ENCODE assay signal across 9 cellular contexts in genomic region chr20:56393653-56394052, GRCh38. TPM values are rescaled to one million over a fixed set of nuclear protein-coding genes. Genes with fewer than 3 reads are reported as not detected.
DNase-seq lines count a peak whose midpoint lies in the region; ATAC-seq and TF ChIP-seq lines count a peak whose summit lies in the region.
"Had no signal": no experiment of that assay in that cellular context is flagged by ENCODE, and none has a peak within 500 bp of the region (broad histone marks: within the 10 kb centered on the region; RNA-seq: fewer than 3 reads in every experiment).

No MANE protein-coding gene starts in this region.

- H3K9me3 ChIP-seq in SK-N-MC (ENCODE audit: low read depth, low read length) = no peaks in the 10 kb centered on the region
- no peaks in the 10 kb centered on the region for H3K9me3 ChIP-seq in iPS DF 6.9 (ENCODE audit: control insufficient read depth, insufficient read depth, low read length)

- peak overlapping the region; percentile 97 for H3K9ac ChIP-seq in SK-N-MC (ENCODE audit: insufficient read length)

- peaks cover 40% of the 10 kb centered on the region for H3K36me3 ChIP-seq in GM23338 (ENCODE audit: insufficient read depth)
- peaks cover 61% of the 10 kb centered on the region for H3K36me3 ChIP-seq in SK-N-MC (ENCODE audit: insufficient read depth, low read length)
- H3K36me3 ChIP-seq in iPS DF 6.9 (ENCODE audit: control insufficient read depth, insufficient read depth, low read length) = peaks cover 11% of the 10 kb centered on the region; the same call in 1 of the 2 replicates

- H3F3A ChIP-seq in GM23338 (replicated peaks; ENCODE audit: low read depth) = 0 out of 2 replicates have a peak, but pooled peaks cover 3% of the 10 kb centered on the region

- H3K36me3 Mint-ChIP-seq in GM23338 (ENCODE audit: low read depth) = peaks cover 60% of the 10 kb centered on the region

- WGBS in iPS DF 6.9 (ENCODE audit: insufficient coverage, insufficient read length) = no CpG with 5 or more reads among the region's 8 CpGs

- peaks cover 61% of the 10 kb centered on the region for H3K79me2 ChIP-seq in GM23338 (replicated peaks; ENCODE audit: insufficient read depth)

- H3K4me1 Mint-ChIP-seq in GM23338 = peaks cover 9% of the 10 kb centered on the region

- H3K4me3 ChIP-seq in GM23338 = peak overlapping the region; percentile 92
- peak overlapping the region; percentile 95 for H3K4me3 ChIP-seq in SK-N-MC
- H3K4me3 ChIP-seq in iPS DF 6.9 (ENCODE audit: low read length) = peak overlapping the region; percentile 86; the same call in 1 of the 2 replicates
- peak overlapping the region in 4 of 7 experiments; percentile 51 to 92 (median 78) for H3K4me3 ChIP-seq in skin epidermis

- H3K27me3 ChIP-seq in GM23338 (ENCODE audit: insufficient read depth) (no peaks in the 10 kb centered on the region), iPS DF 6.9 (ENCODE audit: control insufficient read depth, insufficient read depth, low read length) (no peaks in the 10 kb centered on the region)

- no peak overlapping the region for H3K4me3 Mint-ChIP-seq in GM23338
- H3K4me3 Mint-ChIP-seq: nephron progenitor cell had no signal

- no peaks in the 10 kb centered on the region; the same call in 2 of the 3 replicates for H3K9me3 Mint-ChIP-seq in GM23338
- H3K9me3 Mint-ChIP-seq: nephron progenitor cell had no signal

- no peak for TF ChIP-seq CTCF in GM23338 (conservative IDR thresholded peaks at IDR 0.05; ENCODE audit: low read depth in 2 of 2)

- H3K27ac Mint-ChIP-seq in GM23338 = peak overlapping the region; percentile 79

- peak overlapping the region; percentile 90 for H3K4me2 ChIP-seq in GM23338

- no peak overlapping the region for H3K27ac ChIP-seq in GM23338 (ENCODE audit: low read depth)
- no peak overlapping the region for H3K27ac ChIP-seq in SK-N-MC
- no peak overlapping the region for H3K27ac ChIP-seq in iPS DF 6.9 (ENCODE audit: low read length)
- H3K27ac ChIP-seq in skin epidermis = peak overlapping the region in 10 of 21 experiments; percentile 14 to 92 (median 88)

- H3K4me1 ChIP-seq in GM23338 (ENCODE audit: insufficient read depth) (peaks cover 15% of the 10 kb centered on the region), iPS DF 6.9 (ENCODE audit: control insufficient read depth, insufficient read depth, low read length) (no peaks in the 10 kb centered on the region)

- H4K20me1 ChIP-seq in GM23338 (replicated peaks; ENCODE audit: insufficient read depth) = peaks cover 27% of the 10 kb centered on the region

- H3K9me2 ChIP-seq in GM23338 (ENCODE audit: insufficient read depth) = no peaks in the 10 kb centered on the region

- DNase-seq in GM23338 (ENCODE audit: low spot score) = no peak
- no peak for DNase-seq in SK-N-MC (ENCODE audit: low read depth, low spot score)
- DNase-seq in iPS DF 6.9 (ENCODE audit: low read depth, low spot score) = no peak
- DNase-seq in NCI-H526 (lab: John Stamatoyannopoulos, UW) = no peak
- no peak for DNase-seq in DMS114 treated with DMSO at 0.1 percent for 48 hours (lab: John Stamatoyannopoulos, UW; ENCODE audit: unreplicated experiment)
- DNase-seq in T-helper 2 cell = no peak
- no peak for DNase-seq in CD1c-positive myeloid dendritic cell (ENCODE audit: extremely low spot score)
- DNase-seq: nephron progenitor cell had no signal

- peaks cover 6% of the 10 kb centered on the region for H3K27me3 Mint-ChIP-seq in GM23338 (ENCODE audit: insufficient read depth, low read depth, poor library complexity)

- no peak for ATAC-seq in GM23338

- no peak overlapping the region for H2AFZ ChIP-seq in GM23338

TF ChIP-seq in GM23338, 12 proteins besides CTCF, POLR2A, EP300 and RAD21 (continues in another document):
- TF ChIP-seq ZNF331 (CRISPR knock-in tag; IDR thresholded peaks at IDR 0.05; ENCODE audit: low read depth) (no peak), REST (IDR thresholded peaks at IDR 0.05; ENCODE audit: unreplicated experiment) (no peak), EZH2phosphoT487 (IDR thresholded peaks at IDR 0.05; ENCODE audit: unreplicated experiment) (no peak), CREB1 (CRISPR knock-in tag; IDR thresholded peaks at IDR 0.05; ENCODE audit: low read depth) (no peak), ZNF114 (CRISPR knock-in tag; IDR thresholded peaks at IDR 0.05) (no peak), STAT1 (IDR thresholded peaks at IDR 0.05; ENCODE audit: unreplicated experiment) (no peak), ETS1 (IDR thresholded peaks at IDR 0.05) (no peak), JUNB (IDR thresholded peaks at IDR 0.05; ENCODE audit: unreplicated experiment) (no peak)

RNA-seq across cellular contexts. Expression of gene CSTF1, which starts 1.2 kb away (rescaled TPM):
- total RNA-seq in GM23338 (2014; rRNA removed; shearing (Covaris generic)) = 59.1 and 62.3 TPM in 2 replicates
- polyA plus RNA-seq in GM23338 (2016; fragmentation: Nextera tagmentation; extraction: Ambion mirVana) = 17.1 and 21.5 TPM in 2 replicates

RNA-seq across cellular contexts. Expression of gene AURKA, which starts 1.6 kb away (rescaled TPM):
- total RNA-seq in GM23338 (2014; rRNA removed; shearing (Covaris generic)) = 75.8 and 96.9 TPM in 2 replicates
- 79.3 and 82.0 TPM in 2 replicates for polyA plus RNA-seq in GM23338 (2016; fragmentation: Nextera tagmentation; extraction: Ambion mirVana)

RNA-seq across cellular contexts. Expression of gene CASS4, which starts 18.4 kb away (rescaled TPM):
- total RNA-seq in GM23338 (2014; rRNA removed; shearing (Covaris generic)) = 0.12 TPM in 1 of 2 replicates, not detected in the other
- not detected in 2 replicates for polyA plus RNA-seq in GM23338 (2016; fragmentation: Nextera tagmentation; extraction: Ambion mirVana)

RNA-seq across cellular contexts. Expression of gene FAM210B, which starts 34.9 kb away (rescaled TPM):
- 15.7 and 16.2 TPM in 2 replicates for total RNA-seq in GM23338 (2014; rRNA removed; shearing (Covaris generic))
- 14.6 and 15.4 TPM in 2 replicates for polyA plus RNA-seq in GM23338 (2016; fragmentation: Nextera tagmentation; extraction: Ambion mirVana)
